19 cellular contexts compared by ENCODE assay signal in genomic region chr11:122048401-122048800, GRCh38.
DNase-seq lines count a peak whose midpoint lies in the region; ATAC-seq, FAIRE-seq and TF ChIP-seq lines count a peak whose summit lies in the region.
"Had no signal": no experiment of that assay in that cellular context is flagged by ENCODE, and none has a peak within 500 bp of the region (broad histone marks: within the 10 kb centered on the region; RNA-seq: fewer than 3 reads in every experiment).

No MANE protein-coding gene starts in this region.

- TF ChIP-seq POLR2A in endothelial cell of umbilical vein (IDR thresholded peaks at IDR 0.05; ENCODE audit: low read depth, low read length): no peak

- H3K4me2 ChIP-seq in endothelial cell of umbilical vein (ENCODE audit: insufficient read depth, low read length): no peak overlapping the region
- no peak overlapping the region for H3K4me2 ChIP-seq in osteoblast (ENCODE audit: insufficient read depth, low read length)

- dilution Hi-C loops in endothelial cell of umbilical vein (cut with MboI; ENCODE audit: extremely low pct_ligation_motif_present, low sequenced_read_pairs): no loop called here

- TF ChIP-seq CTCF in endothelial cell of umbilical vein (IDR thresholded peaks at IDR 0.05; ENCODE audit: extremely low read depth in 1 of 2, insufficient read depth in 1 of 2, low read depth in 1 of 2, low read length in 2 of 2) (no peak), osteoblast (IDR thresholded peaks at IDR 0.05; ENCODE audit: extremely low read depth, low read depth, low read length) (no peak)

- DNase-seq in RPMI7951 (ENCODE audit: low read depth) (peak; percentile 78), endothelial cell of umbilical vein (ENCODE audit: low read depth, low spot score) (peak; percentile 34), osteoblast (ENCODE audit: insufficient read length, low spot score, missing footprints) (no peak), right cardiac atrium (no peak), head of caudate nucleus (no peak)
- no peak for DNase-seq in activated CD4-positive, alpha-beta T cell treated with anti-CD3 and anti-CD28 coated beads, Interleukin-2, amount 50 U/mL, for 48 hours
- DNase-seq: CD4-positive, CD25-positive, alpha-beta regulatory T cell; MV-4-11; NCI-H1694; NCI-H2081; NCI-H2171; NCI-H524 treated with DMSO at 0.1 percent for 48 hours; NCI-H82; SJCRH30 had no signal

- no TSS peak for BruUV-seq in endothelial cell of umbilical vein (replicated peaks; lab: Mats Ljungman, UMichigan)

- H3K9ac ChIP-seq in endothelial cell of umbilical vein (replicated peaks; ENCODE audit: extremely low read depth, insufficient read depth, low read length): no peak overlapping the region

- H3K9me3 ChIP-seq in endothelial cell of umbilical vein (replicated peaks; ENCODE audit: control insufficient read depth, insufficient read depth, low read length): no peaks in the 10 kb centered on the region
- H3K9me3 ChIP-seq in osteoblast (ENCODE audit: low read depth, low read length): no peaks in the 10 kb centered on the region
- no peaks in the 10 kb centered on the region for H3K9me3 ChIP-seq in right cardiac atrium (ENCODE audit: control insufficient read depth, low read length)

- intact Hi-C loops in endothelial cell of umbilical vein (cut with micrococcal nuclease): no loop called here
- intact Hi-C loops in right cardiac atrium (cut with DNase I): no loop called here
- intact Hi-C loops in head of caudate nucleus (cut with DNase I): no loop called here

- H3K4me3 ChIP-seq in endothelial cell of umbilical vein (replicated peaks in 1 of 3; ENCODE audit: insufficient read depth in 1 of 3, low read depth in 1 of 3, low read length in 3 of 3): no peak overlapping the region
- no peak overlapping the region for H3K4me3 ChIP-seq in osteoblast (ENCODE audit: insufficient read depth, low read length)
- H3K4me3 ChIP-seq in right cardiac atrium (ENCODE audit: low read length): no peak overlapping the region
- H3K4me3 ChIP-seq: GM12878, SJCRH30 had no signal

- H3K79me2 ChIP-seq in endothelial cell of umbilical vein (ENCODE audit: control insufficient read depth, insufficient read depth, low read length) (no peaks in the 10 kb centered on the region), osteoblast (ENCODE audit: insufficient read depth, low read length) (peaks cover 7% of the 10 kb centered on the region)

- H4K20me1 ChIP-seq in endothelial cell of umbilical vein (replicated peaks; ENCODE audit: control insufficient read depth, extremely low read depth, insufficient read depth, low read length) (no peaks in the 10 kb centered on the region), osteoblast (ENCODE audit: insufficient read depth, low read length) (no peaks in the 10 kb centered on the region)

- CTCF ChIA-PET in endothelial cell of umbilical vein (lab: Charles Lee): interaction anchor here (0.7 kb wide), 1 partner anchor 191 kb away, joined by 3 read pairs; no protein-coding TSS in a partner anchor

- peak; percentile 40 for FAIRE-seq in endothelial cell of umbilical vein (lab: Jason Lieb, UNC)
- FAIRE-seq: GM12878, H1 had no signal

- no peak overlapping the region for H3K27ac ChIP-seq in endothelial cell of umbilical vein (ENCODE audit: insufficient read depth, low read depth, low read length)
- peak overlapping the region; percentile 80 for H3K27ac ChIP-seq in osteoblast (ENCODE audit: low read depth, low read length)
- H3K27ac ChIP-seq in right cardiac atrium (ENCODE audit: low read length): no peak overlapping the region
- H3K27ac ChIP-seq: SJCRH30 had no signal

- H2AFZ ChIP-seq in endothelial cell of umbilical vein (ENCODE audit: low read depth, low read length) (no peak overlapping the region), osteoblast (ENCODE audit: low read length) (no peak overlapping the region)

- H3K27me3 ChIP-seq in endothelial cell of umbilical vein (ENCODE audit: control insufficient read depth in 2 of 2, insufficient read depth in 2 of 2, low read length in 2 of 2) (no peaks in the 10 kb centered on the region), osteoblast (ENCODE audit: insufficient read depth, low read length) (no peaks in the 10 kb centered on the region), right cardiac atrium (ENCODE audit: control insufficient read depth, insufficient read depth) (no peaks in the 10 kb centered on the region)
- H3K27me3 ChIP-seq: SJCRH30 had no signal

- ATAC-seq in GM18858 (IDR thresholded peaks at IDR 0.05; ENCODE audit: unreplicated experiment) (no peak), right cardiac atrium (no peak)
- ATAC-seq: GM12878, HCT116, Panc1 had no signal

- H3K36me3 ChIP-seq in endothelial cell of umbilical vein (ENCODE audit: control insufficient read depth in 2 of 2, extremely low read depth in 1 of 2, insufficient read depth in 2 of 2, low read length in 2 of 2): no peaks in the 10 kb centered on the region
- H3K36me3 ChIP-seq in osteoblast (ENCODE audit: insufficient read depth, low read length): peaks cover 34% of the 10 kb centered on the region
- H3K36me3 ChIP-seq: SJCRH30 had no signal

- H3K4me1 ChIP-seq in endothelial cell of umbilical vein (ENCODE audit: control insufficient read depth, extremely low read depth, insufficient read depth, low read length) (peaks cover 37% of the 10 kb centered on the region), osteoblast (ENCODE audit: insufficient read depth, low read length) (peaks cover 36% of the 10 kb centered on the region), right cardiac atrium (ENCODE audit: control insufficient read depth, insufficient read depth, low read length) (no peaks in the 10 kb centered on the region)

- POLR2A ChIA-PET in endothelial cell of umbilical vein (lab: Charles Lee): no interaction called here

- WGBS in right cardiac atrium: 82% methylated on average over 3 of the region's 3 CpGs

- no peaks in the 10 kb centered on the region for H3K9me1 ChIP-seq in endothelial cell of umbilical vein (replicated peaks; ENCODE audit: control insufficient read depth, extremely low read depth, insufficient read depth, low read length)

TF ChIP-seq in endothelial cell of umbilical vein, 7 proteins besides CTCF, POLR2A, EP300 and RAD21:
- peak; percentile 37 for TF ChIP-seq FOS (IDR thresholded peaks at IDR 0.05; ENCODE audit: borderline replicate concordance, insufficient read depth, low read length)
- no peak for TF ChIP-seq MAX (IDR thresholded peaks at IDR 0.05; ENCODE audit: insufficient read depth, insufficient read length)

Comparison
In these comparisons a context has a peak if more than half of its experiments do, and no peak if none do; other contexts are left out.
1. DNase-seq: peak in RPMI7951 (single experiment) and endothelial cell of umbilical vein (single experiment); none in osteoblast (single experiment), right cardiac atrium (0 of 3), activated CD4-positive, alpha-beta T cell treated with anti-CD3 and anti-CD28 coated beads, Interleukin-2, amount 50 U/mL, for 48 hours (0 of 2) and head of caudate nucleus (0 of 42).